8 cellular contexts compared by ENCODE assay signal in the genomic region with DNA sequence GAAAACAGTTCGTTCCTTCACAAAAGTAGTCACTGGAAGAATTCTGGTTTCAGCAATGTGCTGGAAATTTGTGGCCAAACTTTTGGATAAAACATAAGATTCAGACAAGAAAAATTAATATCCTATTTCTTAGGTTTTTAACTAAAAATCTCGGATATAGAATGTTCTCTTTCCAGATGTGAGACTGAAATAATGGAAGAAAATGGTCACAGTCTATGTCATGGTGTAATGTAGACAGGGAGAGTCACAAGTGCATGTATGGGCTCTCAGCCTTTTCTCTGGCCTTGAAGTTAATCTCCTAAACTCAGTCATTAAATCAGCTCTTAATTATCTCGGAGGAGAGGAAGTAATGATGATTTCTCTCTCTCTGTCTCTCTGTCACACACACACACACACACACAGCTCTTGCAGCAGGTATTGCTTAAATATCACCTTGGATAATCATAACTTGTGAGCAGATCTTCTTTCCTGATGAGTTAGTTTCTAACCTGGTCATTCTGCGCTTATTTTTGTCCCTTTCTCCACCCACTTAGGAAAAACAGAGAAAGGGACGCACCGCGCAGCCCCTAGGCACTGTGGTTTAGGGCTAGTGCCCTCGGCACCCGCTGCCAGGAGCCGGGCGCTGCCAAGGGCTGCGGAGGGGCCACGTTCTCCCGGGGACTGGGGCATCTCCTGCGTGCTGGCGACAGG. TPM values are rescaled to one million over a fixed set of nuclear protein-coding genes. Genes with fewer than 3 reads are reported as not detected.
A peak's percentile ranks its signal among the peaks of the same experiment; 100 is the strongest.
DNase-seq lines count a peak whose midpoint lies in the region; ATAC-seq and TF ChIP-seq lines count a peak whose summit lies in the region.

No MANE protein-coding gene starts in this region.

- peak overlapping the region; percentile 55 for H3K4me3 Mint-ChIP-seq in activated CD4-positive, alpha-beta T cell treated with anti-CD3 and anti-CD28 coated beads, Interleukin-2, amount 10 ng/mL, durations not matched to agents 7 days and 5 days
- H3K4me3 Mint-ChIP-seq in T-helper 2 cell treated with Interferon-gamma antibody and Interleukin-4, amounts not matched to agents 5 μg/mL and 100 μg/mL, for 36 hours = peak overlapping the region; percentile 69

- peak overlapping the region; percentile 53 to 57 for H3K4me3 ChIP-seq in prostate gland

- no peak for TF ChIP-seq CTCF in prostate gland (IDR thresholded peaks at IDR 0.05)

- 7% methylated on average over 16 of the region's 16 CpGs for WGBS in prostate gland

- H3K27ac ChIP-seq in prostate gland = peak overlapping the region; percentile 67 to 73

- peaks cover 41% of the 10 kb centered on the region for H3K27me3 Mint-ChIP-seq in activated CD4-positive, alpha-beta T cell treated with anti-CD3 and anti-CD28 coated beads, Interleukin-2, amount 10 ng/mL, durations not matched to agents 7 days and 5 days
- H3K27me3 Mint-ChIP-seq in T-helper 2 cell treated with Interferon-gamma antibody and Interleukin-4, amounts not matched to agents 5 μg/mL and 100 μg/mL, for 36 hours (ENCODE audit: low read depth) = peaks cover 54% of the 10 kb centered on the region

- POLR2A ChIA-PET in activated CD4-positive, alpha-beta T cell treated with anti-CD3 and anti-CD28 coated beads, Interleukin-2, amount 10 ng/mL, durations not matched to agents 7 days and 5 days (lab: Charles Lee) = no interaction called here

- H3K4me1 ChIP-seq in prostate gland (replicated peaks) = no peaks in the 10 kb centered on the region

- CTCF ChIA-PET in activated CD4-positive, alpha-beta T cell treated with anti-CD3 and anti-CD28 coated beads, Interleukin-2, amount 10 ng/mL, durations not matched to agents 7 days and 5 days (lab: Charles Lee) = interaction anchor here (0.6 to 1.7 kb wide), 3 partner anchors 10 to 99 kb away, joined by 3 to 7 read pairs (median 3); no protein-coding TSS in a partner anchor

- peaks cover 32% of the 10 kb centered on the region for H3K4me1 Mint-ChIP-seq in activated CD4-positive, alpha-beta T cell treated with anti-CD3 and anti-CD28 coated beads, Interleukin-2, amount 10 ng/mL, durations not matched to agents 7 days and 5 days
- H3K4me1 Mint-ChIP-seq in T-helper 2 cell treated with Interferon-gamma antibody and Interleukin-4, amounts not matched to agents 5 μg/mL and 100 μg/mL, for 36 hours (ENCODE audit: low read depth) = peaks cover 30% of the 10 kb centered on the region

- ATAC-seq in HG03439 (IDR thresholded peaks at IDR 0.05; ENCODE audit: unreplicated experiment) = no peak

- TF ChIP-seq POLR2A in prostate gland (IDR thresholded peaks at IDR 0.05) = no peak

- H3K36me3 ChIP-seq in prostate gland = no peaks in the 10 kb centered on the region

- intact Hi-C loops in prostate gland (cut with DNase I) = no loop called here

- peaks cover 12% of the 10 kb centered on the region for H3K36me3 Mint-ChIP-seq in activated CD4-positive, alpha-beta T cell treated with anti-CD3 and anti-CD28 coated beads, Interleukin-2, amount 10 ng/mL, durations not matched to agents 7 days and 5 days (ENCODE audit: low read depth)
- H3K36me3 Mint-ChIP-seq in T-helper 2 cell treated with Interferon-gamma antibody and Interleukin-4, amounts not matched to agents 5 μg/mL and 100 μg/mL, for 36 hours (ENCODE audit: low read depth) = peaks cover 11% of the 10 kb centered on the region

- no peak for DNase-seq in activated CD4-positive, alpha-beta T cell treated with anti-CD3 and anti-CD28 coated beads, Interleukin-2, amount 10 ng/mL, durations not matched to agents 7 days and 5 days
- no peak for DNase-seq in activated CD4-positive, alpha-beta T cell treated with anti-CD3 and anti-CD28 coated beads, Interleukin-2, amount 50 U/mL, for 1 hour
- no peak for DNase-seq in T-helper 2 cell treated with Interferon-gamma antibody and Interleukin-4, amounts not matched to agents 5 μg/mL and 100 μg/mL, for 36 hours (ENCODE audit: low spot score)
- DNase-seq in glomerular visceral epithelial cell (ENCODE audit: extremely low spot score) = peak; percentile 23
- no peak for DNase-seq in prostate gland (ENCODE audit: low spot score)
- DNase-seq in RPMI8226 = no peak
- no peak for DNase-seq in GDM1 (lab: John Stamatoyannopoulos, UW)

- no peaks in the 10 kb centered on the region for H3K27me3 ChIP-seq in prostate gland (replicated peaks; ENCODE audit: insufficient read depth)

- no peaks in the 10 kb centered on the region for H3K9me3 Mint-ChIP-seq in activated CD4-positive, alpha-beta T cell treated with anti-CD3 and anti-CD28 coated beads, Interleukin-2, amount 10 ng/mL, durations not matched to agents 7 days and 5 days
- no peaks in the 10 kb centered on the region for H3K9me3 Mint-ChIP-seq in T-helper 2 cell treated with Interferon-gamma antibody and Interleukin-4, amounts not matched to agents 5 μg/mL and 100 μg/mL, for 36 hours

- H3K27ac Mint-ChIP-seq in activated CD4-positive, alpha-beta T cell treated with anti-CD3 and anti-CD28 coated beads, Interleukin-2, amount 10 ng/mL, durations not matched to agents 7 days and 5 days = no peak overlapping the region
- peak overlapping the region; percentile 56 for H3K27ac Mint-ChIP-seq in T-helper 2 cell treated with Interferon-gamma antibody and Interleukin-4, amounts not matched to agents 5 μg/mL and 100 μg/mL, for 36 hours

- no peaks in the 10 kb centered on the region for H3K9me3 ChIP-seq in prostate gland

RNA-seq across cellular contexts. Expression of a gene that starts 0.7 kb away (rescaled TPM):
- 1 to 10 TPM; 3.9 to 4.0 TPM for total RNA-seq in activated CD4-positive, alpha-beta T cell treated with anti-CD3 and anti-CD28 coated beads, Interleukin-2, amount 10 ng/mL, durations not matched to agents 7 days and 5 days
- total RNA-seq in prostate gland = 10 to 100 TPM in 1 of 2 donors, 1 to 10 TPM in 1; 6.4 to 21.5 TPM
